Comparison of ENCODE assay signal across 21 cellular contexts in genomic region chr1:203589201-203589600, GRCh38.
DNase-seq lines count a peak whose midpoint lies in the region; ATAC-seq lines count a peak whose summit lies in the region.
"Had no signal": no experiment of that assay in that cellular context is flagged by ENCODE, and none has a peak within 500 bp of the region (broad histone marks: within the 10 kb centered on the region; RNA-seq: fewer than 3 reads in every experiment).

No MANE protein-coding gene starts in this region.

- in situ Hi-C loops in HAP-1 (cut with MboI; ENCODE audit: low sequenced_read_pairs): no loop called here

- DNase-seq in HAP-1 (ENCODE audit: low spot score in 2 of 2) (peak; percentile 51 to 60), NCI-H69 (lab: John Stamatoyannopoulos, UW) (peak; percentile 82), foreskin melanocyte (peak; percentile 28), pons (ENCODE audit: low spot score) (peak; percentile 11), iPS-NIHi7 (ENCODE audit: extremely low spot score) (no peak)
- DNase-seq in activated naive CD4-positive, alpha-beta T cell treated with anti-CD3 and anti-CD28 coated beads, Interleukin-2, amount 10 ng/mL, durations not matched to agents 7 days and 5 days: no peak
- DNase-seq: activated B cell treated with CpG ODN at 0.5 μM for 24 hours; activated CD4-positive, alpha-beta memory T cell treated with anti-CD3 and anti-CD28 coated beads for 36 hours; activated naive CD4-positive, alpha-beta T cell; activated T-cell treated with anti-CD3 and anti-CD28 coated beads, Interleukin-2, amount 50 U/mL, for 1 hour; CD8-positive, alpha-beta T cell; DMS53; midbrain; NCI-H1436; NCI-H446 treated with DMSO at 0.1 percent for 48 hours; nucleus accumbens; SIG-M5 had no signal

- CTCF ChIA-PET in activated naive CD4-positive, alpha-beta T cell treated with anti-CD3 and anti-CD28 coated beads, Interleukin-2, amount 10 ng/mL, durations not matched to agents 7 days and 5 days (lab: Charles Lee): interaction anchor here (1.0 to 1.1 kb wide), 2 partner anchors 10 to 84 kb away, joined by 3 to 4 read pairs; no protein-coding TSS in a partner anchor

- H3K9me3 ChIP-seq in HAP-1: no peaks in the 10 kb centered on the region
- H3K9me3 ChIP-seq: ascending aorta, esophagus muscularis mucosa had no signal

- H3K4me3 ChIP-seq in HAP-1: no peak overlapping the region
- H3K4me3 ChIP-seq: ascending aorta, esophagus muscularis mucosa had no signal

- no peak for ATAC-seq in HG03097 (IDR thresholded peaks at IDR 0.05; ENCODE audit: low FRiP score, unreplicated experiment)
- ATAC-seq: CD8-positive, alpha-beta T cell had no signal

- no peaks in the 10 kb centered on the region for H3K27me3 ChIP-seq in HAP-1 (ENCODE audit: low read depth)
- H3K27me3 ChIP-seq: ascending aorta, esophagus muscularis mucosa had no signal

- no peaks in the 10 kb centered on the region for H3K36me3 Mint-ChIP-seq in activated naive CD4-positive, alpha-beta T cell treated with anti-CD3 and anti-CD28 coated beads, Interleukin-2, amount 10 ng/mL, durations not matched to agents 7 days and 5 days
- H3K36me3 Mint-ChIP-seq: activated CD4-positive, alpha-beta memory T cell treated with anti-CD3 and anti-CD28 coated beads for 36 hours; CD8-positive, alpha-beta T cell had no signal

- no peak overlapping the region for H3K27ac Mint-ChIP-seq in activated naive CD4-positive, alpha-beta T cell treated with anti-CD3 and anti-CD28 coated beads, Interleukin-2, amount 10 ng/mL, durations not matched to agents 7 days and 5 days
- H3K27ac Mint-ChIP-seq: activated B cell treated with CpG ODN at 0.5 μM for 24 hours; activated CD4-positive, alpha-beta memory T cell treated with anti-CD3 and anti-CD28 coated beads for 36 hours; CD8-positive, alpha-beta T cell; T-helper 2 cell treated with Interferon-gamma antibody and Interleukin-4, amounts not matched to agents 5 μg/mL and 100 μg/mL, for 36 hours had no signal

- peaks cover 8% of the 10 kb centered on the region for H3K4me1 Mint-ChIP-seq in activated naive CD4-positive, alpha-beta T cell treated with anti-CD3 and anti-CD28 coated beads, Interleukin-2, amount 10 ng/mL, durations not matched to agents 7 days and 5 days
- H3K4me1 Mint-ChIP-seq: activated B cell treated with CpG ODN at 0.5 μM for 24 hours had no signal

- peaks cover 70% of the 10 kb centered on the region for H3K27me3 Mint-ChIP-seq in activated naive CD4-positive, alpha-beta T cell treated with anti-CD3 and anti-CD28 coated beads, Interleukin-2, amount 10 ng/mL, durations not matched to agents 7 days and 5 days
- H3K27me3 Mint-ChIP-seq: activated CD4-positive, alpha-beta memory T cell treated with anti-CD3 and anti-CD28 coated beads for 36 hours had no signal

- no peaks in the 10 kb centered on the region for H3K9me3 Mint-ChIP-seq in activated naive CD4-positive, alpha-beta T cell treated with anti-CD3 and anti-CD28 coated beads, Interleukin-2, amount 10 ng/mL, durations not matched to agents 7 days and 5 days
- H3K9me3 Mint-ChIP-seq: activated B cell treated with CpG ODN at 0.5 μM for 24 hours; activated CD4-positive, alpha-beta memory T cell treated with anti-CD3 and anti-CD28 coated beads for 36 hours; CD8-positive, alpha-beta T cell; T-helper 2 cell treated with Interferon-gamma antibody and Interleukin-4, amounts not matched to agents 5 μg/mL and 100 μg/mL, for 36 hours had no signal

- peaks cover 15% of the 10 kb centered on the region for H3K4me1 ChIP-seq in HAP-1
- H3K4me1 ChIP-seq: ascending aorta had no signal

- H3K4me3 Mint-ChIP-seq in activated naive CD4-positive, alpha-beta T cell treated with anti-CD3 and anti-CD28 coated beads, Interleukin-2, amount 10 ng/mL, durations not matched to agents 7 days and 5 days: no peak overlapping the region
- H3K4me3 Mint-ChIP-seq: activated B cell treated with CpG ODN at 0.5 μM for 24 hours; activated CD4-positive, alpha-beta memory T cell treated with anti-CD3 and anti-CD28 coated beads for 36 hours; CD8-positive, alpha-beta T cell; T-helper 2 cell treated with Interferon-gamma antibody and Interleukin-4, amounts not matched to agents 5 μg/mL and 100 μg/mL, for 36 hours had no signal

- no peaks in the 10 kb centered on the region for H3K36me3 ChIP-seq in HAP-1 (replicated peaks)
- H3K36me3 ChIP-seq: ascending aorta, esophagus muscularis mucosa had no signal

Comparison
In these comparisons a context has a peak if more than half of its experiments do, and no peak if none do; other contexts are left out.
1. DNase-seq: peak in HAP-1 (2 of 2), NCI-H69 (single experiment), foreskin melanocyte (single experiment) and pons (single experiment); none in iPS-NIHi7 (single experiment) and activated naive CD4-positive, alpha-beta T cell treated with anti-CD3 and anti-CD28 coated beads, Interleukin-2, amount 10 ng/mL, durations not matched to agents 7 days and 5 days (single experiment).